8 cellular contexts compared by ENCODE assay signal in genomic region chr7:4830176-4830575, GRCh38. TPM values are rescaled to one million over a fixed set of nuclear protein-coding genes. Genes with fewer than 3 reads are reported as not detected.
DNase-seq lines count a peak whose midpoint lies in the region; ATAC-seq and TF ChIP-seq lines count a peak whose summit lies in the region.

No MANE protein-coding gene starts in this region.

- ATAC-seq in GM18858 (IDR thresholded peaks at IDR 0.05; ENCODE audit: unreplicated experiment), result no peak

- intact Hi-C loops in esophagus squamous epithelium (cut with DNase I) (no loop called here), transverse colon (cut with DNase I; ENCODE audit: low total_unique reads) (no loop called here)

- TF ChIP-seq POLR2A in esophagus squamous epithelium (IDR thresholded peaks at IDR 0.05), result no peak
- no peak for TF ChIP-seq POLR2A in transverse colon (IDR thresholded peaks at IDR 0.05)

- TF ChIP-seq CTCF in GM12874 (IDR thresholded peaks at IDR 0.05; ENCODE audit: insufficient read depth, low read depth, low read length), result peak; percentile 74
- peak in 5 of 6 experiments; percentile 44 to 59 (median 52) for TF ChIP-seq CTCF in esophagus squamous epithelium (IDR thresholded peaks at IDR 0.05)
- TF ChIP-seq CTCF in nephron (IDR thresholded peaks at IDR 0.05; ENCODE audit: unreplicated experiment in 3 of 3), result peak; percentile 84 to 94 (median 90)
- TF ChIP-seq CTCF in transverse colon (IDR thresholded peaks at IDR 0.05), result peak; percentile 57 to 75 (median 62)

- in situ Hi-C loops in transverse colon (cut with MboI; ENCODE audit: low pct_ligation_motif_present in 1 of 4, low pct_unique_long_range_greater_than_20kb in 1 of 4, low sequenced_read_pairs in 3 of 4), result loop anchor here in 3 of 4 donors (25.0 kb wide), 1 partner anchor 257 kb away; no protein-coding TSS in a partner anchor

- H3K27me3 Mint-ChIP-seq in nephron (ENCODE audit: low read depth), result peaks cover 6% of the 10 kb centered on the region

- peaks cover 0 to 7% (median 0%) of the 10 kb centered on the region in 3 donors for H3K36me3 ChIP-seq in esophagus squamous epithelium
- H3K36me3 ChIP-seq in transverse colon, result no peaks in the 10 kb centered on the region

- TF ChIP-seq EP300 in transverse colon (IDR thresholded peaks at IDR 0.05; ENCODE audit: low read depth), result no peak

- no peak overlapping the region for H3K4me3 Mint-ChIP-seq in nephron

- H3K27me3 ChIP-seq in esophagus squamous epithelium, result no peaks in the 10 kb centered on the region
- H3K27me3 ChIP-seq in transverse colon, result no peaks in the 10 kb centered on the region

- no peaks in the 10 kb centered on the region for H3K36me3 Mint-ChIP-seq in nephron (ENCODE audit: low read depth)

- H3K9me3 ChIP-seq in esophagus squamous epithelium (no peaks in the 10 kb centered on the region), transverse colon (no peaks in the 10 kb centered on the region)

- 59 to 62% methylated on average over 11 to 12 of the region's 14 CpGs for WGBS in esophagus squamous epithelium, 2 donors
- WGBS in transverse colon (ENCODE audit: low coverage in 1 of 2), 2 donors, result 45% methylated on average over 14 of the region's 14 CpGs; no CpG with 5 or more reads in 1 of the 2 donors

- no peaks in the 10 kb centered on the region for H3K9me3 Mint-ChIP-seq in nephron

- peak; percentile 50 for DNase-seq in A172 (ENCODE audit: low spot score)
- DNase-seq in NCI-H2171 treated with DMSO at 0.1 percent for 48 hours (lab: John Stamatoyannopoulos, UW), result peak; percentile 38
- DNase-seq in activated CD8-positive, alpha-beta memory T cell treated with anti-CD3 and anti-CD28 coated beads for 4 hours (ENCODE audit: low read depth in 2 of 2), result peak; percentile 20 to 21
- no peak for DNase-seq in esophagus squamous epithelium (lab: John Stamatoyannopoulos, UW)
- DNase-seq in transverse colon, result peak; percentile 53

- H3K4me1 Mint-ChIP-seq in nephron, result no peaks in the 10 kb centered on the region

- H3K4me3 ChIP-seq in esophagus squamous epithelium (no peak overlapping the region), transverse colon (no peak overlapping the region)

- peak overlapping the region in 1 of 3 experiments; percentile 48 for H3K27ac Mint-ChIP-seq in nephron

- H3K27ac ChIP-seq in esophagus squamous epithelium (no peak overlapping the region), transverse colon (no peak overlapping the region)

- H3K4me1 ChIP-seq in esophagus squamous epithelium (no peaks in the 10 kb centered on the region), transverse colon (no peaks in the 10 kb centered on the region)

RNA-seq across cellular contexts. Expression of gene PAPOLB, which starts 31.7 kb away (rescaled TPM):
- total RNA-seq in A172 (2014; rRNA removed; shearing (Covaris generic)), result not detected in 2 replicates
- total RNA-seq in esophagus squamous epithelium, result under 1 TPM in 1 of 4 donors, not detected in 3; 0.38 TPM
- total RNA-seq in transverse colon, result under 1 TPM in 2 of 4 donors, not detected in 2; 0.16 to 0.60 TPM

RNA-seq across cellular contexts. Expression of gene RADIL, which starts 53.3 kb away (rescaled TPM):
- 1.9 and 5.1 TPM in 2 replicates for total RNA-seq in A172 (2014; rRNA removed; shearing (Covaris generic))
- 1 to 10 TPM in 2 of 4 donors, under 1 TPM in 1, not detected in 1; 0.35 to 3.1 (median 1.8) TPM for total RNA-seq in esophagus squamous epithelium
- total RNA-seq in transverse colon, result 1 to 10 TPM in 3 of 4 donors, under 1 TPM in 1; 0.80 to 6.2 (median 1.7) TPM

RNA-seq across cellular contexts. Expression of gene AP5Z1, which starts 54.8 kb away (rescaled TPM):
- 21.2 and 38.4 TPM in 2 replicates for total RNA-seq in A172 (2014; rRNA removed; shearing (Covaris generic))
- total RNA-seq in esophagus squamous epithelium, result 10 to 100 TPM; 11.2 to 32.8 (median 23.8) TPM
- total RNA-seq in transverse colon, result 100 to 1,000 TPM in 1 of 4 donors, 10 to 100 TPM in 3; 36.6 to 111 (median 44.5) TPM
